ENCODE assay signal across 15 cellular contexts in genomic region chr6:1391692-1392309, GRCh38. TPM values are rescaled to one million over a fixed set of nuclear protein-coding genes. Genes with fewer than 3 reads are reported as not detected.
DNase-seq lines count a peak whose midpoint lies in the region; ATAC-seq and TF ChIP-seq lines count a peak whose summit lies in the region.
"Had no signal": no experiment of that assay in that cellular context is flagged by ENCODE, and none has a peak within 500 bp of the region (broad histone marks: within the 10 kb centered on the region; RNA-seq: fewer than 3 reads in every experiment).

No MANE protein-coding gene starts in this region.

- H3K9ac ChIP-seq in mesenchymal stem cell (ENCODE audit: low read length) = peak overlapping the region; percentile 72
- H3K9ac ChIP-seq: KMS-11 had no signal

- H4K8ac ChIP-seq in mesenchymal stem cell (ENCODE audit: low read length) = no peak overlapping the region

- no peak overlapping the region for H3K4me3 Mint-ChIP-seq in progenitor cell of endocrine pancreas (ENCODE audit: low read depth)
- H3K4me3 Mint-ChIP-seq: activated naive CD8-positive, alpha-beta T cell treated with anti-CD3 and anti-CD28 coated beads, Interleukin-2, amount 10 ng/mL, durations not matched to agents 7 days and 5 days had no signal

- TF ChIP-seq CTCF in breast epithelium (IDR thresholded peaks at IDR 0.05) (no peak), suprapubic skin (IDR thresholded peaks at IDR 0.05) (no peak), progenitor cell of endocrine pancreas (IDR thresholded peaks at IDR 0.05; ENCODE audit: unreplicated experiment) (no peak)

- no peak for ATAC-seq in GM18907 (IDR thresholded peaks at IDR 0.05; ENCODE audit: unreplicated experiment)
- ATAC-seq: heart right ventricle had no signal

- intact Hi-C loops in breast epithelium (cut with DNase I; ENCODE audit: low total_unique reads) = no loop called here

- no peak for TF ChIP-seq EP300 in suprapubic skin (IDR thresholded peaks at IDR 0.05)

- peaks cover 0 to 2% of the 10 kb centered on the region in 2 donors for H3K4me1 ChIP-seq in breast epithelium
- peaks cover 38% of the 10 kb centered on the region for H3K4me1 ChIP-seq in mesenchymal stem cell (ENCODE audit: control insufficient read depth, insufficient read depth, low read depth, low read length)
- peaks cover 49% of the 10 kb centered on the region for H3K4me1 ChIP-seq in suprapubic skin
- H3K4me1 ChIP-seq: testis had no signal

- H3K27ac ChIP-seq in breast epithelium (no peak overlapping the region), mesenchymal stem cell (ENCODE audit: low read length, poor library complexity, severe bottlenecking) (no peak overlapping the region), suprapubic skin (no peak overlapping the region)
- H3K27ac ChIP-seq: heart right ventricle, KMS-11, testis had no signal

- H2AFZ ChIP-seq in mesenchymal stem cell (ENCODE audit: low read depth, low read length) = no peak overlapping the region

- H4K91ac ChIP-seq in mesenchymal stem cell (ENCODE audit: low read length) = no peak overlapping the region

- H2BK15ac ChIP-seq in mesenchymal stem cell (ENCODE audit: low read depth, poor library complexity, severe bottlenecking) = no peak overlapping the region

- H3K27ac Mint-ChIP-seq in progenitor cell of endocrine pancreas = no peak overlapping the region
- H3K27ac Mint-ChIP-seq: activated naive CD8-positive, alpha-beta T cell treated with anti-CD3 and anti-CD28 coated beads, Interleukin-2, amount 10 ng/mL, durations not matched to agents 7 days and 5 days had no signal

- 38% methylated on average over 12 of the region's 12 CpGs for WGBS in mesenchymal stem cell
- 69% methylated on average over 11 of the region's 12 CpGs for WGBS in suprapubic skin

- H3K9me3 ChIP-seq in breast epithelium (no peaks in the 10 kb centered on the region), mesenchymal stem cell (ENCODE audit: control insufficient read depth, low read length) (no peaks in the 10 kb centered on the region), suprapubic skin (no peaks in the 10 kb centered on the region)
- H3K9me3 ChIP-seq: heart right ventricle, testis had no signal

- H3K18ac ChIP-seq in mesenchymal stem cell (ENCODE audit: low read depth in 1 of 2, low read length in 2 of 2) = no peak overlapping the region

- TF ChIP-seq POLR2A in breast epithelium (IDR thresholded peaks at IDR 0.05) (no peak), suprapubic skin (IDR thresholded peaks at IDR 0.05) (no peak)

- H3K4me2 ChIP-seq in mesenchymal stem cell (ENCODE audit: low read length, poor library complexity, severe bottlenecking) = no peak overlapping the region
- H3K4me2 ChIP-seq: KMS-11 had no signal

- H3K14ac ChIP-seq in mesenchymal stem cell (ENCODE audit: low read length in 2 of 2) = no peak overlapping the region

- no peaks in the 10 kb centered on the region for H3K36me3 Mint-ChIP-seq in progenitor cell of endocrine pancreas (ENCODE audit: insufficient read depth)
- H3K36me3 Mint-ChIP-seq: activated naive CD8-positive, alpha-beta T cell treated with anti-CD3 and anti-CD28 coated beads, Interleukin-2, amount 10 ng/mL, durations not matched to agents 7 days and 5 days had no signal

- H3K36me3 ChIP-seq in breast epithelium (no peaks in the 10 kb centered on the region), mesenchymal stem cell (ENCODE audit: control insufficient read depth in 1 of 2, insufficient read depth in 2 of 2, low read depth in 1 of 2, low read length in 2 of 2) (peaks cover 0 to 22% of the 10 kb centered on the region in 2 experiments), suprapubic skin (no peaks in the 10 kb centered on the region)
- H3K36me3 ChIP-seq: heart right ventricle had no signal

- peaks cover 81% of the 10 kb centered on the region for H3K27me3 Mint-ChIP-seq in progenitor cell of endocrine pancreas

- no peak overlapping the region for H2AK5ac ChIP-seq in mesenchymal stem cell (ENCODE audit: low read length, severe bottlenecking)

- DNase-seq in NCI-H82 (lab: John Stamatoyannopoulos, UW) (peak; percentile 19), NCI-H82 treated with DMSO at 0.1 percent for 48 hours (lab: John Stamatoyannopoulos, UW; ENCODE audit: unreplicated experiment) (no peak), breast epithelium (ENCODE audit: low spot score in 2 of 2) (no peak), mesenchymal stem cell (no peak), suprapubic skin (ENCODE audit: low spot score in 2 of 2) (peak in 1 of 2 donors; percentile 60), mesenteric fat pad (ENCODE audit: low spot score) (no peak), progenitor cell of endocrine pancreas (ENCODE audit: low spot score, unreplicated experiment) (no peak)
- DNase-seq: 8988T; activated CD8-positive, alpha-beta memory T cell treated with anti-CD3 and anti-CD28 coated beads for 24 hours; activated naive CD8-positive, alpha-beta T cell treated with anti-CD3 and anti-CD28 coated beads, Interleukin-2, amount 10 ng/mL, durations not matched to agents 7 days and 5 days; heart right ventricle; T-helper 9 cell; testis had no signal

- H3K4me1 Mint-ChIP-seq in progenitor cell of endocrine pancreas (ENCODE audit: low read depth) = peaks cover 4% of the 10 kb centered on the region

- no peaks in the 10 kb centered on the region for H3K9me3 Mint-ChIP-seq in progenitor cell of endocrine pancreas (ENCODE audit: low read depth)
- H3K9me3 Mint-ChIP-seq: activated naive CD8-positive, alpha-beta T cell treated with anti-CD3 and anti-CD28 coated beads, Interleukin-2, amount 10 ng/mL, durations not matched to agents 7 days and 5 days had no signal

- H3K27me3 ChIP-seq in breast epithelium (peaks cover 0 to 84% of the 10 kb centered on the region in 2 donors), mesenchymal stem cell (ENCODE audit: control insufficient read depth in 1 of 2, insufficient read depth in 1 of 2, low read length in 2 of 2) (peaks cover 6 to 88% of the 10 kb centered on the region in 2 experiments), suprapubic skin (peaks cover 100% of the 10 kb centered on the region)
- H3K27me3 ChIP-seq: testis had no signal

- H2BK12ac ChIP-seq in mesenchymal stem cell (ENCODE audit: low read length in 2 of 2) = no peak overlapping the region

- no peak overlapping the region for H3K4ac ChIP-seq in mesenchymal stem cell (ENCODE audit: low read depth in 1 of 2, low read length in 2 of 2)

- H2BK120ac ChIP-seq in mesenchymal stem cell (ENCODE audit: low read depth, low read length) = no peak overlapping the region

- H3K79me1 ChIP-seq in mesenchymal stem cell (replicated peaks; ENCODE audit: low read length, poor library complexity, severe bottlenecking) = no peaks in the 10 kb centered on the region

- no peak overlapping the region for H2BK5ac ChIP-seq in mesenchymal stem cell (ENCODE audit: low read depth, low read length, poor library complexity, severe bottlenecking)

- peak overlapping the region in 2 of 3 donors; percentile 51 to 76 for H3K4me3 ChIP-seq in breast epithelium
- peak overlapping the region in 1 of 2 experiments; percentile 90 for H3K4me3 ChIP-seq in mesenchymal stem cell (ENCODE audit: insufficient read depth in 1 of 2, low read depth in 1 of 2, low read length in 2 of 2)
- H3K4me3 ChIP-seq in suprapubic skin = peak overlapping the region; percentile 51

- no peak overlapping the region for H3K23ac ChIP-seq in mesenchymal stem cell (ENCODE audit: low read length in 2 of 2)

RNA-seq across cellular contexts. Expression of gene FOXF2, which starts 2.4 kb away (rescaled TPM):
- total RNA-seq in breast epithelium (1 to 10 TPM in 2 of 3 donors, under 1 TPM in 1; 0.73 to 4.9 (median 1.6) TPM), suprapubic skin (1 to 10 TPM in 2 of 4 donors, under 1 TPM in 2; 0.25 to 3.0 (median 0.99) TPM), mesenteric fat pad (2.7 TPM), progenitor cell of endocrine pancreas (not detected in 2 replicates)
- 0.50 TPM for polyA plus RNA-seq in mesenchymal stem cell (2013, experiment 1 of 2)
- 0.33 TPM for polyA plus RNA-seq in mesenchymal stem cell (2013, experiment 2 of 2)
- total RNA-seq: activated naive CD8-positive, alpha-beta T cell treated with anti-CD3 and anti-CD28 coated beads, Interleukin-2, amount 10 ng/mL, durations not matched to agents 7 days and 5 days had no signal
